10 cellular contexts compared by ENCODE assay signal in genomic region chr9:32351845-32352244, GRCh38. TPM values are rescaled to one million over a fixed set of nuclear protein-coding genes. Genes with fewer than 3 reads are reported as not detected.
DNase-seq lines count a peak whose midpoint lies in the region; ATAC-seq and TF ChIP-seq lines count a peak whose summit lies in the region.
"Had no signal": no experiment of that assay in that cellular context is flagged by ENCODE, and none has a peak within 500 bp of the region (broad histone marks: within the 10 kb centered on the region; RNA-seq: fewer than 3 reads in every experiment).

No MANE protein-coding gene starts in this region.

- H3K9me3 Mint-ChIP-seq in endodermal cell: no peaks in the 10 kb centered on the region
- H3K9me3 Mint-ChIP-seq in endothelial cell (ENCODE audit: unreplicated experiment): no peaks in the 10 kb centered on the region
- no peaks in the 10 kb centered on the region for H3K9me3 Mint-ChIP-seq in activated CD8-positive, alpha-beta memory T cell treated with anti-CD3 and anti-CD28 coated beads, Interleukin-2, amount 10 ng/mL, durations not matched to agents 7 days and 5 days (ENCODE audit: low read depth)

- no peaks in the 10 kb centered on the region for H3K9me3 ChIP-seq in endodermal cell (ENCODE audit: control insufficient read depth, low read length)

- H3K4me1 Mint-ChIP-seq in endodermal cell (peaks cover 10% of the 10 kb centered on the region), endothelial cell (ENCODE audit: unreplicated experiment) (peaks cover 6% of the 10 kb centered on the region)
- H3K4me1 Mint-ChIP-seq in activated CD8-positive, alpha-beta memory T cell treated with anti-CD3 and anti-CD28 coated beads, Interleukin-2, amount 10 ng/mL, durations not matched to agents 7 days and 5 days: no peaks in the 10 kb centered on the region

- H3K27ac Mint-ChIP-seq in endodermal cell: no peak overlapping the region
- no peak overlapping the region for H3K27ac Mint-ChIP-seq in endothelial cell (ENCODE audit: unreplicated experiment)
- H3K27ac Mint-ChIP-seq in activated CD8-positive, alpha-beta memory T cell treated with anti-CD3 and anti-CD28 coated beads, Interleukin-2, amount 10 ng/mL, durations not matched to agents 7 days and 5 days: no peak overlapping the region

- WGBS in endodermal cell (ENCODE audit: insufficient coverage in 1 of 2, insufficient read length in 1 of 2), 2 experiments: 67 to 82% methylated on average over 1 to 3 of the region's 3 CpGs

- H3K27me3 Mint-ChIP-seq in endodermal cell (ENCODE audit: insufficient read depth): no peaks in the 10 kb centered on the region
- H3K27me3 Mint-ChIP-seq in endothelial cell (ENCODE audit: unreplicated experiment): no peaks in the 10 kb centered on the region
- H3K27me3 Mint-ChIP-seq in activated CD8-positive, alpha-beta memory T cell treated with anti-CD3 and anti-CD28 coated beads, Interleukin-2, amount 10 ng/mL, durations not matched to agents 7 days and 5 days: no peaks in the 10 kb centered on the region

- no peaks in the 10 kb centered on the region for H3K4me1 ChIP-seq in endodermal cell (ENCODE audit: control insufficient read depth, insufficient read depth, low read length)

- H3K36me3 ChIP-seq in GM06990 (ENCODE audit: control insufficient read depth, insufficient read depth, low read length) (no peaks in the 10 kb centered on the region), endodermal cell (ENCODE audit: control insufficient read depth, insufficient read depth, low read length) (no peaks in the 10 kb centered on the region)

- H3K27ac ChIP-seq in 22Rv1: no peak overlapping the region
- H3K27ac ChIP-seq in endodermal cell (ENCODE audit: low read depth, low read length): no peak overlapping the region

- no peaks in the 10 kb centered on the region for H3K36me3 Mint-ChIP-seq in endodermal cell (ENCODE audit: low read depth)
- no peaks in the 10 kb centered on the region for H3K36me3 Mint-ChIP-seq in endothelial cell (ENCODE audit: low read depth, unreplicated experiment)
- no peaks in the 10 kb centered on the region for H3K36me3 Mint-ChIP-seq in activated CD8-positive, alpha-beta memory T cell treated with anti-CD3 and anti-CD28 coated beads, Interleukin-2, amount 10 ng/mL, durations not matched to agents 7 days and 5 days

- H3K27me3 ChIP-seq in GM06990 (replicated peaks; ENCODE audit: control insufficient read depth, insufficient read depth, low read length) (no peaks in the 10 kb centered on the region), endodermal cell (ENCODE audit: control insufficient read depth, insufficient read depth, low read length, poor library complexity, severe bottlenecking) (no peaks in the 10 kb centered on the region)

- CTCF ChIA-PET in activated CD8-positive, alpha-beta memory T cell treated with anti-CD3 and anti-CD28 coated beads, Interleukin-2, amount 10 ng/mL, durations not matched to agents 7 days and 5 days (lab: Charles Lee): no interaction called here

- no peak overlapping the region for H3K9ac ChIP-seq in endodermal cell (ENCODE audit: extremely low read depth, low read length, poor library complexity, severe bottlenecking)

- TF ChIP-seq CTCF in 22Rv1 (IDR thresholded peaks at IDR 0.05): peak; percentile 41
- peak; percentile 28 for TF ChIP-seq CTCF in GM06990 (IDR thresholded peaks at IDR 0.05; ENCODE audit: insufficient read depth, low read length, poor library complexity, severe bottlenecking)
- peak; percentile 70 for TF ChIP-seq CTCF in endodermal cell (conservative IDR thresholded peaks at IDR 0.05)
- TF ChIP-seq CTCF in endothelial cell (IDR thresholded peaks at IDR 0.05; ENCODE audit: unreplicated experiment): no peak

- ATAC-seq in GM21447 (IDR thresholded peaks at IDR 0.05; ENCODE audit: unreplicated experiment): no peak
- no peak for ATAC-seq in activated CD8-positive, alpha-beta memory T cell treated with anti-CD3 and anti-CD28 coated beads, Interleukin-2, amount 10 ng/mL, durations not matched to agents 7 days and 5 days

- DNase-seq in GM06990 (ENCODE audit: extremely low read depth, insufficient read length) (no peak), NCI-H69 (lab: John Stamatoyannopoulos, UW) (peak; percentile 35), endodermal cell (peak; percentile 85), endothelial cell (ENCODE audit: low spot score) (no peak), mesenteric fat pad (ENCODE audit: low spot score) (no peak)
- DNase-seq in activated CD8-positive, alpha-beta memory T cell treated with anti-CD3 and anti-CD28 coated beads, Interleukin-2, amount 10 ng/mL, durations not matched to agents 7 days and 5 days: no peak
- DNase-seq: COR-L47, head of caudate nucleus had no signal

- H3K4me3 Mint-ChIP-seq in endodermal cell (no peak overlapping the region), endothelial cell (ENCODE audit: unreplicated experiment) (no peak overlapping the region)
- no peak overlapping the region for H3K4me3 Mint-ChIP-seq in activated CD8-positive, alpha-beta memory T cell treated with anti-CD3 and anti-CD28 coated beads, Interleukin-2, amount 10 ng/mL, durations not matched to agents 7 days and 5 days

- H3K4me3 ChIP-seq in GM06990 (replicated peaks; ENCODE audit: low read depth, low read length): no peak overlapping the region
- H3K4me3 ChIP-seq in endodermal cell (ENCODE audit: low read length): no peak overlapping the region

RNA-seq across cellular contexts. Expression of gene ACO1, which starts 32.6 kb away (rescaled TPM):
- total RNA-seq in endodermal cell (10 to 100 TPM; 33.6 to 52.8 TPM), endothelial cell (ENCODE audit: unreplicated experiment) (30.6 TPM), mesenteric fat pad (237 TPM)
- 30.7 TPM for polyA plus RNA-seq in endodermal cell (2013, experiment 1 of 2)
- polyA plus RNA-seq in endodermal cell (2013, experiment 2 of 2): 29.7 TPM
- 1 to 10 TPM; 7.0 to 9.9 TPM for total RNA-seq in activated CD8-positive, alpha-beta memory T cell treated with anti-CD3 and anti-CD28 coated beads, Interleukin-2, amount 10 ng/mL, durations not matched to agents 7 days and 5 days

Comparison
In these comparisons a context has a peak if more than half of its experiments do, and no peak if none do; other contexts are left out.
1. DNase-seq: peak in NCI-H69 (single experiment) and endodermal cell (single experiment); none in GM06990 (single experiment), endothelial cell (single experiment), mesenteric fat pad (single experiment) and activated CD8-positive, alpha-beta memory T cell treated with anti-CD3 and anti-CD28 coated beads, Interleukin-2, amount 10 ng/mL, durations not matched to agents 7 days and 5 days (single experiment).